In the genomic region with DNA sequence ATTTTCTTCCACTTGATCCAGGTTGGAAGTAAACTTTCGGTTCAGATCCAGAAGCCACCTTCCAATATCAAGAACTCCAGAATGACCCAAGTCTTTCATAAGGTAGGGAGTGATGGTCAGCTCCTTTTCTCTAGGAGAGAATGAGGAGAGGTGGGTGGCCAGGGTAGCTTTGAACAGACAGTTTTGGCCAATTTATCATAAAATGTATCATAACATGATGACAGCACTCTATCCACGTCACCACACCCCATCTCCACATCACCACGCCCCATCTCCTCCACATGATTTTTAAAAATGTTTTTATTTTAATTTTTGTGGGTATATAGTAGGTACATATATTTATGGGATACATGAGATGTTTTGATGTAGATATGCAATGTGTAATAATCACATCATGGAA, we compare ENCODE assay signal across 28 cellular contexts. TPM values are rescaled to one million over a fixed set of nuclear protein-coding genes. Genes with fewer than 3 reads are reported as not detected.
"Had no signal": no experiment of that assay in that cellular context is flagged by ENCODE, and none has a peak within 500 bp of the region (broad histone marks: within the 10 kb centered on the region; RNA-seq: fewer than 3 reads in every experiment).

No MANE protein-coding gene starts in this region.

- DNase-seq: stimulated activated CD4-positive, alpha-beta T cell treated with anti-CD3 and anti-CD28 coated beads, Interleukin-2, amount 100 ng/mL, for 48 hours; stimulated activated CD4-positive, alpha-beta T cell treated with anti-CD3 and anti-CD28 coated beads, Interleukin-4, amount 100 ng/mL, for 1 hour; stimulated activated CD4-positive, alpha-beta T cell treated with anti-CD3 and anti-CD28 coated beads, Interleukin-4, amount 100 ng/mL, for 24 hours; stimulated activated CD4-positive, alpha-beta T cell treated with anti-CD3 and anti-CD28 coated beads, Interleukin-4, amount 100 ng/mL, for 4 hours; stimulated activated CD8-positive, alpha-beta memory T cell treated with anti-CD3 and anti-CD28 coated beads, Interleukin-4, amount 100 ng/mL, for 48 hours; stimulated activated naive B cell treated with anti-CD40 and anti-IgM and Interleukin-4, amounts not matched to agents 10 μg/mL and 1 μg/mL and 100 μg/mL, for 72 hours; stimulated activated naive CD4-positive, alpha-beta T cell; stimulated activated naive CD4-positive, alpha-beta T cell treated with Interleukin-2 at 50 U/mL for 16 hours; stimulated activated naive CD8-positive, alpha-beta T cell treated with anti-CD3 and anti-CD28 coated beads, Interleukin-15, amount 100 ng/mL, for 72 hours; stimulated activated naive CD8-positive, alpha-beta T cell treated with anti-CD3 and anti-CD28 coated beads, Interleukin-15, Interleukin-2, amounts not matched to agents 100 U/mL and 50 U/mL, for 24 hours; stomach; substantia nigra; testis; thyroid gland; tibial artery; transverse colon; trophoblast cell; upper lobe of left lung; upper lobe of right lung; uterus had no signal

- H3K36me3 ChIP-seq: stomach, suprapubic skin, thoracic aorta, thyroid gland, tibial artery, tibial nerve, transverse colon, upper lobe of left lung, upper lobe of right lung, uterus, vagina had no signal

- H3K9me3 ChIP-seq: stomach, suprapubic skin, testis, thoracic aorta, thyroid gland, tibial artery, tibial nerve, transverse colon, upper lobe of left lung, upper lobe of right lung, uterus, vagina had no signal

- H3K36me3 Mint-ChIP-seq: stimulated activated effector memory CD8-positive, alpha-beta T cell treated with anti-CD3 and anti-CD28 coated beads, Interleukin-12 subunit alpha, Interleukin-12 subunit beta, amount 100 ng/mL, for 72 hours; type B pancreatic cell had no signal

- H3K9me3 Mint-ChIP-seq: stimulated activated effector memory CD8-positive, alpha-beta T cell treated with anti-CD3 and anti-CD28 coated beads, Interleukin-12 subunit alpha, Interleukin-12 subunit beta, amount 100 ng/mL, for 72 hours; stimulated activated memory B cell treated with anti-CD40 and anti-IgM and Interleukin-4, amounts not matched to agents 10 μg/mL and 1 μg/mL and 100 μg/mL, for 72 hours; stimulated activated naive CD8-positive, alpha-beta T cell treated with anti-CD3 and anti-CD28 coated beads, Interleukin-15, amount 100 ng/mL, for 72 hours; stimulated activated naive CD8-positive, alpha-beta T cell treated with anti-CD3 and anti-CD28 coated beads, Interleukin-15, Interleukin-2, amounts not matched to agents 100 ng/mL and 50 ng/mL, for 24 hours; type B pancreatic cell had no signal

- H3K27ac ChIP-seq: stomach, suprapubic skin, testis, thoracic aorta, thyroid gland, tibial artery, tibial nerve, transverse colon, upper lobe of left lung, upper lobe of right lung, uterus, vagina had no signal

- H3K4me3 ChIP-seq: stomach, suprapubic skin, testis, thoracic aorta, thyroid gland, tibial artery, tibial nerve, transverse colon, upper lobe of left lung, upper lobe of right lung, uterus, vagina had no signal

- H3K27me3 Mint-ChIP-seq: stimulated activated memory B cell treated with anti-CD40 and anti-IgM and Interleukin-4, amounts not matched to agents 10 μg/mL and 1 μg/mL and 100 μg/mL, for 72 hours; stimulated activated naive B cell treated with anti-CD40 and anti-IgM and Interleukin-4, amounts not matched to agents 10 μg/mL and 1 μg/mL and 100 μg/mL, for 72 hours; stimulated activated naive CD8-positive, alpha-beta T cell treated with anti-CD3 and anti-CD28 coated beads, Interleukin-15, Interleukin-2, amounts not matched to agents 100 ng/mL and 50 ng/mL, for 24 hours had no signal

- ATAC-seq: stimulated activated effector memory CD8-positive, alpha-beta T cell treated with anti-CD3 and anti-CD28 coated beads, Interleukin-12 subunit alpha, Interleukin-12 subunit beta, amount 100 ng/mL, for 72 hours; stimulated activated memory B cell treated with anti-CD40 and anti-IgM and Interleukin-4, amounts not matched to agents 10 μg/mL and 1 μg/mL and 100 μg/mL, for 72 hours; stimulated activated naive B cell treated with anti-CD40 and anti-IgM and Interleukin-4, amounts not matched to agents 10 μg/mL and 1 μg/mL and 100 μg/mL, for 72 hours; stimulated activated naive CD8-positive, alpha-beta T cell treated with anti-CD3 and anti-CD28 coated beads, Interleukin-15, amount 100 ng/mL, for 72 hours; stimulated activated naive CD8-positive, alpha-beta T cell treated with anti-CD3 and anti-CD28 coated beads, Interleukin-15, Interleukin-2, amounts not matched to agents 100 U/mL and 50 U/mL, for 24 hours had no signal

- H3K4me1 Mint-ChIP-seq: stimulated activated effector memory CD8-positive, alpha-beta T cell treated with anti-CD3 and anti-CD28 coated beads, Interleukin-12 subunit alpha, Interleukin-12 subunit beta, amount 100 ng/mL, for 72 hours; stimulated activated naive CD8-positive, alpha-beta T cell treated with anti-CD3 and anti-CD28 coated beads, Interleukin-15, amount 100 ng/mL, for 72 hours had no signal

- H3K4me3 Mint-ChIP-seq: stimulated activated effector memory CD8-positive, alpha-beta T cell treated with anti-CD3 and anti-CD28 coated beads, Interleukin-12 subunit alpha, Interleukin-12 subunit beta, amount 100 ng/mL, for 72 hours; stimulated activated memory B cell treated with anti-CD40 and anti-IgM and Interleukin-4, amounts not matched to agents 10 μg/mL and 1 μg/mL and 100 μg/mL, for 72 hours; stimulated activated naive B cell treated with anti-CD40 and anti-IgM and Interleukin-4, amounts not matched to agents 10 μg/mL and 1 μg/mL and 100 μg/mL, for 72 hours; stimulated activated naive CD8-positive, alpha-beta T cell treated with anti-CD3 and anti-CD28 coated beads, Interleukin-15, amount 100 ng/mL, for 72 hours; stimulated activated naive CD8-positive, alpha-beta T cell treated with anti-CD3 and anti-CD28 coated beads, Interleukin-15, Interleukin-2, amounts not matched to agents 100 ng/mL and 50 ng/mL, for 24 hours; type B pancreatic cell had no signal

- H3K27me3 ChIP-seq: testis, thyroid gland, tibial nerve, transverse colon, upper lobe of left lung, upper lobe of right lung, uterus, vagina had no signal

- H3K27ac Mint-ChIP-seq: stimulated activated effector memory CD8-positive, alpha-beta T cell treated with anti-CD3 and anti-CD28 coated beads, Interleukin-12 subunit alpha, Interleukin-12 subunit beta, amount 100 ng/mL, for 72 hours; stimulated activated memory B cell treated with anti-CD40 and anti-IgM and Interleukin-4, amounts not matched to agents 10 μg/mL and 1 μg/mL and 100 μg/mL, for 72 hours; stimulated activated naive B cell treated with anti-CD40 and anti-IgM and Interleukin-4, amounts not matched to agents 10 μg/mL and 1 μg/mL and 100 μg/mL, for 72 hours; stimulated activated naive CD8-positive, alpha-beta T cell treated with anti-CD3 and anti-CD28 coated beads, Interleukin-15, amount 100 ng/mL, for 72 hours; stimulated activated naive CD8-positive, alpha-beta T cell treated with anti-CD3 and anti-CD28 coated beads, Interleukin-15, Interleukin-2, amounts not matched to agents 100 ng/mL and 50 ng/mL, for 24 hours; type B pancreatic cell had no signal

- H3K4me1 ChIP-seq: suprapubic skin, testis, tibial artery, tibial nerve, upper lobe of left lung, upper lobe of right lung, uterus, vagina had no signal

RNA-seq across cellular contexts. Expression of a gene that starts 59.9 kb away (rescaled TPM):
- total RNA-seq: vagina had no signal
